In genomic region chr15:50653156-50653743, GRCh38 we compare ENCODE assay signal across 18 cellular contexts. TPM values are rescaled to one million over a fixed set of nuclear protein-coding genes. Genes with fewer than 3 reads are reported as not detected.
DNase-seq lines count a peak whose midpoint lies in the region; ATAC-seq, FAIRE-seq and TF ChIP-seq lines count a peak whose summit lies in the region.
"Had no signal": no experiment of that assay in that cellular context is flagged by ENCODE, and none has a peak within 500 bp of the region (broad histone marks: within the 10 kb centered on the region; RNA-seq: fewer than 3 reads in every experiment).

No MANE protein-coding gene starts in this region.

- H3K36me3 ChIP-seq in CD4-positive, alpha-beta memory T cell (ENCODE audit: insufficient read depth, low read length) = peaks cover 23% of the 10 kb centered on the region
- peaks cover 10% of the 10 kb centered on the region for H3K36me3 ChIP-seq in bronchial epithelial cell (ENCODE audit: control insufficient read depth, insufficient read depth, low read length)
- peaks cover 4 to 77% (median 19%) of the 10 kb centered on the region in 4 donors for H3K36me3 ChIP-seq in sigmoid colon

- H3K27me3 ChIP-seq in CD4-positive, alpha-beta memory T cell (ENCODE audit: insufficient read depth, low read length) = no peaks in the 10 kb centered on the region
- H3K27me3 ChIP-seq in bronchial epithelial cell (ENCODE audit: control insufficient read depth, insufficient read depth, low read length) (no peaks in the 10 kb centered on the region), sigmoid colon (no peaks in the 10 kb centered on the region)

- ATAC-seq in GM18498 (IDR thresholded peaks at IDR 0.05; ENCODE audit: unreplicated experiment) (no peak), HG02763 (IDR thresholded peaks at IDR 0.05; ENCODE audit: unreplicated experiment) (no peak)
- ATAC-seq: mucosa of descending colon had no signal

- intact Hi-C loops in CD4-positive, alpha-beta memory T cell (cut with micrococcal nuclease) = no loop called here
- intact Hi-C loops in Calu3 (cut with micrococcal nuclease; ENCODE audit: unreplicated experiment) (no loop called here), sigmoid colon (cut with DNase I) (no loop called here)

- H3K27ac ChIP-seq in CD4-positive, alpha-beta memory T cell (ENCODE audit: low read depth, low read length) = no peak overlapping the region
- H3K27ac ChIP-seq in sigmoid colon = no peak overlapping the region
- H3K27ac ChIP-seq: thoracic aorta had no signal

- TF ChIP-seq EP300 in sigmoid colon (IDR thresholded peaks at IDR 0.05) = no peak

- no peaks in the 10 kb centered on the region for H3K4me1 ChIP-seq in CD4-positive, alpha-beta memory T cell (ENCODE audit: insufficient read depth, low read length)
- H3K4me1 ChIP-seq in sigmoid colon = no peaks in the 10 kb centered on the region

- TF ChIP-seq CTCF in Calu3 (IDR thresholded peaks at IDR 0.05; ENCODE audit: unreplicated experiment) (no peak), bronchial epithelial cell (IDR thresholded peaks at IDR 0.05; ENCODE audit: insufficient read depth, low read length, severe bottlenecking) (no peak), nephron progenitor cell (IDR thresholded peaks at IDR 0.05) (no peak), sigmoid colon (IDR thresholded peaks at IDR 0.05) (no peak)

- peaks cover 3 to 11% (median 8%) of the 10 kb centered on the region in 4 donors for H3K4me1 Mint-ChIP-seq in CD4-positive, alpha-beta memory T cell
- H3K4me1 Mint-ChIP-seq in Calu3 (ENCODE audit: low read depth, unreplicated experiment) (peaks cover 7% of the 10 kb centered on the region), nephron progenitor cell (no peaks in the 10 kb centered on the region)

- peaks cover 31 to 67% of the 10 kb centered on the region in 2 donors for H3K36me3 Mint-ChIP-seq in CD4-positive, alpha-beta memory T cell
- H3K36me3 Mint-ChIP-seq in Calu3 (ENCODE audit: insufficient read depth, unreplicated experiment) = peaks cover 76% of the 10 kb centered on the region
- H3K36me3 Mint-ChIP-seq in nephron progenitor cell (ENCODE audit: low read depth) = peaks cover 82% of the 10 kb centered on the region

- H3K9me3 Mint-ChIP-seq in CD4-positive, alpha-beta memory T cell = no peaks in the 10 kb centered on the region
- H3K9me3 Mint-ChIP-seq in Calu3 (ENCODE audit: low read depth, unreplicated experiment) = no peaks in the 10 kb centered on the region
- no peaks in the 10 kb centered on the region for H3K9me3 Mint-ChIP-seq in nephron progenitor cell
- H3K9me3 Mint-ChIP-seq: IgD-negative memory B cell had no signal

- WGBS in sigmoid colon, 2 donors = 93 to 94% methylated on average over 6 of the region's 6 CpGs

- no peak for DNase-seq in CD4-positive, alpha-beta memory T cell
- no peak for DNase-seq in Calu3
- peak; percentile 85 for DNase-seq in bronchial epithelial cell (ENCODE audit: low read depth)
- no peak for DNase-seq in nephron progenitor cell
- DNase-seq in sigmoid colon = no peak
- DNase-seq: activated CD4-positive, alpha-beta T cell treated with anti-CD3 and anti-CD28 coated beads for 1 hour; amniotic stem cell; foreskin fibroblast; mucosa of descending colon; NCI-H2081; NCI-H526; SIG-M5; stimulated activated CD4-positive, alpha-beta T cell treated with anti-CD3 and anti-CD28 coated beads, Interleukin-2, amount 100 ng/mL, for 48 hours had no signal

- H3K9me3 ChIP-seq in CD4-positive, alpha-beta memory T cell (ENCODE audit: control insufficient read depth in 1 of 2, low read length in 2 of 2) = no peaks in the 10 kb centered on the region
- no peaks in the 10 kb centered on the region for H3K9me3 ChIP-seq in sigmoid colon
- H3K9me3 ChIP-seq: mucosa of descending colon, thoracic aorta had no signal

- FAIRE-seq in bronchial epithelial cell (lab: Jason Lieb, UNC) = no peak
- FAIRE-seq: endometrium had no signal

- TF ChIP-seq POLR2A in sigmoid colon (IDR thresholded peaks at IDR 0.05) = no peak

- peak overlapping the region in 4 of 7 donors; percentile 2 to 75 (median 6) for H3K27ac Mint-ChIP-seq in CD4-positive, alpha-beta memory T cell
- H3K27ac Mint-ChIP-seq in Calu3 (ENCODE audit: unreplicated experiment) (peak overlapping the region; percentile 35), nephron progenitor cell (peak overlapping the region; percentile 42)

- no TSS peak for BruUV-seq in Calu3 (replicated peaks; lab: Mats Ljungman, UMichigan)

- CTCF ChIA-PET in CD4-positive, alpha-beta memory T cell (lab: Charles Lee; ENCODE audit: partially characterized antibody) = interaction anchor here (0.6 to 2.8 kb wide), 5 partner anchors 13 to 223 kb away, joined by 3 to 13 read pairs (median 3); no protein-coding TSS in a partner anchor
- CTCF ChIA-PET in Calu3 (lab: Charles Lee) = no interaction called here

- H3K4me3 ChIP-seq in CD4-positive, alpha-beta memory T cell (ENCODE audit: low read length in 2 of 2) = no peak overlapping the region
- H3K4me3 ChIP-seq in bronchial epithelial cell (ENCODE audit: low read depth, low read length) = no peak overlapping the region
- H3K4me3 ChIP-seq in sigmoid colon = no peak overlapping the region
- H3K4me3 ChIP-seq: mucosa of descending colon, thoracic aorta had no signal

- no peaks in the 10 kb centered on the region for H3K27me3 Mint-ChIP-seq in CD4-positive, alpha-beta memory T cell
- H3K27me3 Mint-ChIP-seq in Calu3 (ENCODE audit: unreplicated experiment) (no peaks in the 10 kb centered on the region), nephron progenitor cell (ENCODE audit: low read depth, poor library complexity) (no peaks in the 10 kb centered on the region)
- H3K27me3 Mint-ChIP-seq: IgD-negative memory B cell had no signal

- POLR2A ChIA-PET in CD4-positive, alpha-beta memory T cell (lab: Charles Lee; ENCODE audit: partially characterized antibody) = no interaction called here

- H3K4me3 Mint-ChIP-seq in CD4-positive, alpha-beta memory T cell = no peak overlapping the region
- H3K4me3 Mint-ChIP-seq in Calu3 (ENCODE audit: low read depth, unreplicated experiment) (no peak overlapping the region), nephron progenitor cell (no peak overlapping the region)
- H3K4me3 Mint-ChIP-seq: IgD-negative memory B cell had no signal

RNA-seq across cellular contexts. Expression of gene TRPM7, which starts 33.3 kb away (rescaled TPM):
- total RNA-seq in CD4-positive, alpha-beta memory T cell = 10 to 100 TPM; 65.3 to 66.7 TPM
- 10 to 100 TPM; 12.2 to 15.0 TPM for polyA plus RNA-seq in CD4-positive, alpha-beta memory T cell
- total RNA-seq in Calu3 (2022) (40.6 and 48.2 TPM in 2 replicates), bronchial epithelial cell (35.2 and 59.2 TPM in 2 replicates), sigmoid colon (10 to 100 TPM; 32.2 to 53.7 (median 42.6) TPM)
- polyA plus RNA-seq in sigmoid colon = 10 to 100 TPM in 1 of 3 donors, 1 to 10 TPM in 2; 3.7 to 12.3 (median 7.2) TPM
